In the genomic region with DNA sequence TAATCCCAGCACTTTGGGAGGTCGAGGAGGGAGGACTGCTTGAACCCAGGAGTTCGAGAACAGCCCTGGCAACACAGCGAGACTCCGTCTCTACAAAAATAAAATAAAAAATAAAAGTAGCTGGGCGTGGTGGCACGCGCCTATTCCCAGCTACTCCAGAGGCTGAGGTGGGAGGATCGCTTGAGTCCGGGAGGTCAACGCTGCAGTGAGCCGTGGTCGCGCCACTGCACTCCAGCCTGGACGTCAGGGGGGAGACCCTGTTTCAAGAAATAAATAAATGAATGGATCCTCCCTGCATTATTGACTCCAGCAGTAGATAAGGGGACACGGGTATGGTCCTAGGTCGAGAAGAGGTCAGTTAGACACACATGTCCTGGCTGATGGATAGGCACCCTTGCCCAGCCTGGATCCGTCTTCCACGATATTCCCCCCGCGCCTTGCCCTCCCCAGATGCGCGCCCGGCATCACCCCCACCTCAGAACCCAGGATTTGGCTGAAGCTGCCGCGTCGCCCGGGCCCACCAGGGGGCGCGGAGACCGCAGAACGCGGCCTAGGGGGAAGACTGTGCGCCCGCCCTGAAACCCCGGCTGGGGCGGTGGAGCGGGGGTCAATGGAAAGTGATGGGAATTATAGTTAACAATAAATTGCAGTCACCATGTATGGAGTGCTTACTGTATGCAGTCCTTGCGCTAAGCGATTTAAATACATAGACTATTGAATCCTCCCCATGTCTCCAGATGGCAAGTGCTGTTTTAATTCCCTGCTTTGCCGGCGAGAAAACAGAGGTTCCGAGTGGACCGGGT, we compare ENCODE assay signal across 1 cellular context.
TF ChIP-seq lines count a peak whose summit lies in the region.

No MANE protein-coding gene starts in this region.

TF ChIP-seq in K562, 482 proteins besides CTCF, POLR2A, EP300 and RAD21 (continues in another document):
- TF ChIP-seq SRF (CRISPR knock-in tag; IDR thresholded peaks at IDR 0.05) = peak in 1 of 2 experiments; percentile 52; a peak in 1 of 4 replicates
- TF ChIP-seq THRAP3 (IDR thresholded peaks at IDR 0.05; ENCODE audit: borderline replicate concordance) = no peak
- TF ChIP-seq CTBP1 (IDR thresholded peaks at IDR 0.05; ENCODE audit: borderline replicate concordance) = peak; percentile 59; the same call in 1 of the 2 replicates
- TF ChIP-seq MITF (IDR thresholded peaks at IDR 0.05) = no peak
- TF ChIP-seq SP1 (CRISPR knock-in tag; IDR thresholded peaks at IDR 0.05) = peak; percentile 45
- peak; percentile 65; the same call in 1 of the 2 replicates for TF ChIP-seq STAG1 (CRISPR knock-in tag; IDR thresholded peaks at IDR 0.05; ENCODE audit: borderline replicate concordance)
- TF ChIP-seq HDAC1 (IDR thresholded peaks at IDR 0.05) = 0 out of 4 replicates have a peak, but pooled peaks of 1 of the 2 experiments have one; percentile 24
- peak; percentile 86 for TF ChIP-seq CREM (IDR thresholded peaks at IDR 0.05; ENCODE audit: low read depth)
- no peak for TF ChIP-seq NCOA1 (IDR thresholded peaks at IDR 0.05; ENCODE audit: low read depth)
- TF ChIP-seq HDAC3 (IDR thresholded peaks at IDR 0.05; ENCODE audit: borderline replicate concordance, partially characterized antibody) = peak; percentile 37
- TF ChIP-seq DMBX1 (CRISPR knock-in tag; IDR thresholded peaks at IDR 0.05; ENCODE audit: borderline replicate concordance) = 0 out of 2 replicates have a peak, but pooled peaks have one; percentile 45
- no peak for TF ChIP-seq ZNF165 (CRISPR knock-in tag; IDR thresholded peaks at IDR 0.05; ENCODE audit: borderline replicate concordance)
- TF ChIP-seq, protein P1, sequence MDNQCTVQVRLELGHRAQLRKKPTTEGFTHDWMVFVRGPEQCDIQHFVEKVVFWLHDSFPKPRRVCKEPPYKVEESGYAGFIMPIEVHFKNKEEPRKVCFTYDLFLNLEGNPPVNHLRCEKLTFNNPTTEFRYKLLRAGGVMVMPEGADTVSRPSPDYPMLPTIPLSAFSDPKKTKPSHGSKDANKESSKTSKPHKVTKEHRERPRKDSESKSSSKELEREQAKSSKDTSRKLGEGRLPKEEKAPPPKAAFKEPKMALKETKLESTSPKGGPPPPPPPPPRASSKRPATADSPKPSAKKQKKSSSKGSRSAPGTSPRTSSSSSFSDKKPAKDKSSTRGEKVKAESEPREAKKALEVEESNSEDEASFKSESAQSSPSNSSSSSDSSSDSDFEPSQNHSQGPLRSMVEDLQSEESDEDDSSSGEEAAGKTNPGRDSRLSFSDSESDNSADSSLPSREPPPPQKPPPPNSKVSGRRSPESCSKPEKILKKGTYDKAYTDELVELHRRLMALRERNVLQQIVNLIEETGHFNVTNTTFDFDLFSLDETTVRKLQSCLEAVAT (IDR thresholded peaks at IDR 0.05) = peak in 1 of 2 experiments; percentile 76; a peak in 2 of 4 replicates
- TF ChIP-seq ZKSCAN8 (CRISPR knock-in tag; IDR thresholded peaks at IDR 0.05) = peak; percentile 97
- TF ChIP-seq ZNF740 (CRISPR knock-in tag; IDR thresholded peaks at IDR 0.05) = no peak
- peak in 1 of 2 experiments; percentile 67; a peak in 2 of 4 replicates for TF ChIP-seq ZNF740 (tag; IDR thresholded peaks at IDR 0.05)
- peak; percentile 47; the same call in 1 of the 2 replicates for TF ChIP-seq HMGXB4 (CRISPR knock-in tag; IDR thresholded peaks at IDR 0.05)
- TF ChIP-seq SNIP1 (IDR thresholded peaks at IDR 0.05; ENCODE audit: low read depth) = no peak
- TF ChIP-seq TBL1XR1 (IDR thresholded peaks at IDR 0.05; ENCODE audit: low read length in 2 of 2) = no peak
- 0 out of 3 replicates have a peak, but pooled peaks of 1 of the 2 experiments have one; percentile 43 for TF ChIP-seq CBX3 (IDR thresholded peaks at IDR 0.05; ENCODE audit: borderline replicate concordance in 1 of 2, low read length in 2 of 2)
- TF ChIP-seq GATAD2B (IDR thresholded peaks at IDR 0.05; ENCODE audit: borderline replicate concordance) = peak; percentile 72; the same call in 1 of the 2 replicates
- TF ChIP-seq PRDM10 (IDR thresholded peaks at IDR 0.05; ENCODE audit: partially characterized antibody) = peak; percentile 80
- peak; percentile 49; the same call in 1 of the 2 replicates for TF ChIP-seq PHF21A (IDR thresholded peaks at IDR 0.05; ENCODE audit: borderline replicate concordance, low read depth)
- TF ChIP-seq, protein P2, sequence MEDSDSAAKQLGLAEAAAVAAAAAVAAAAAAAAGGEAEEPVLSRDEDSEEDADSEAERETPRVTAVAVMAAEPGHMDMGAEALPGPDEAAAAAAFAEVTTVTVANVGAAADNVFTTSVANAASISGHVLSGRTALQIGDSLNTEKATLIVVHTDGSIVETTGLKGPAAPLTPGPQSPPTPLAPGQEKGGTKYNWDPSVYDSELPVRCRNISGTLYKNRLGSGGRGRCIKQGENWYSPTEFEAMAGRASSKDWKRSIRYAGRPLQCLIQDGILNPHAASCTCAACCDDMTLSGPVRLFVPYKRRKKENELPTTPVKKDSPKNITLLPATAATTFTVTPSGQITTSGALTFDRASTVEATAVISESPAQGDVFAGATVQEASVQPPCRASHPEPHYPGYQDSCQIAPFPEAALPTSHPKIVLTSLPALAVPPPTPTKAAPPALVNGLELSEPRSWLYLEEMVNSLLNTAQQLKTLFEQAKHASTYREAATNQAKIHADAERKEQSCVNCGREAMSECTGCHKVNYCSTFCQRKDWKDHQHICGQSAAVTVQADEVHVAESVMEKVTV (CRISPR knock-in tag; IDR thresholded peaks at IDR 0.05) = peak; percentile 88
- TF ChIP-seq HMGN3 (IDR thresholded peaks at IDR 0.05; ENCODE audit: borderline replicate concordance, extremely low read depth, insufficient read length, low read depth, low read length) = peak; percentile 59
- TF ChIP-seq ETV1 (tag; conservative IDR thresholded peaks at IDR 0.05; ENCODE audit: low read depth) = 0 out of 2 replicates have a peak, but pooled peaks have one; percentile 23
- no peak for TF ChIP-seq ARID2 (IDR thresholded peaks at IDR 0.05)
- TF ChIP-seq, protein P3, sequence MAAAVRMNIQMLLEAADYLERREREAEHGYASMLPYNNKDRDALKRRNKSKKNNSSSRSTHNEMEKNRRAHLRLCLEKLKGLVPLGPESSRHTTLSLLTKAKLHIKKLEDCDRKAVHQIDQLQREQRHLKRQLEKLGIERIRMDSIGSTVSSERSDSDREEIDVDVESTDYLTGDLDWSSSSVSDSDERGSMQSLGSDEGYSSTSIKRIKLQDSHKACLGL (CRISPR knock-in tag; IDR thresholded peaks at IDR 0.05; ENCODE audit: borderline replicate concordance, poor library complexity, severe bottlenecking) = no peak
- peak; percentile 33; the same call in 1 of the 2 replicates for TF ChIP-seq CREB1 (IDR thresholded peaks at IDR 0.05)
- TF ChIP-seq CREB1 (CRISPR knock-in tag; IDR thresholded peaks at IDR 0.05) = peak; percentile 82
- TF ChIP-seq SAP30 (IDR thresholded peaks at IDR 0.05; ENCODE audit: borderline replicate concordance, insufficient read depth, low read depth, low read length, poor library complexity, severe bottlenecking) = no peak
- peak; percentile 59 for TF ChIP-seq ZNF592 (IDR thresholded peaks at IDR 0.05)
- peak; percentile 80; the same call in 1 of the 2 replicates for TF ChIP-seq ESRRA (IDR thresholded peaks at IDR 0.05; ENCODE audit: borderline replicate concordance, low read depth)
- TF ChIP-seq NCOR1 (IDR thresholded peaks at IDR 0.05) = peak; percentile 40; the same call in 1 of the 2 replicates
- TF ChIP-seq ZNF780A (CRISPR knock-in tag; IDR thresholded peaks at IDR 0.05) = no peak
- peak; percentile 53; the same call in 1 of the 2 replicates for TF ChIP-seq EP400 (IDR thresholded peaks at IDR 0.05)
- TF ChIP-seq, protein P4, sequence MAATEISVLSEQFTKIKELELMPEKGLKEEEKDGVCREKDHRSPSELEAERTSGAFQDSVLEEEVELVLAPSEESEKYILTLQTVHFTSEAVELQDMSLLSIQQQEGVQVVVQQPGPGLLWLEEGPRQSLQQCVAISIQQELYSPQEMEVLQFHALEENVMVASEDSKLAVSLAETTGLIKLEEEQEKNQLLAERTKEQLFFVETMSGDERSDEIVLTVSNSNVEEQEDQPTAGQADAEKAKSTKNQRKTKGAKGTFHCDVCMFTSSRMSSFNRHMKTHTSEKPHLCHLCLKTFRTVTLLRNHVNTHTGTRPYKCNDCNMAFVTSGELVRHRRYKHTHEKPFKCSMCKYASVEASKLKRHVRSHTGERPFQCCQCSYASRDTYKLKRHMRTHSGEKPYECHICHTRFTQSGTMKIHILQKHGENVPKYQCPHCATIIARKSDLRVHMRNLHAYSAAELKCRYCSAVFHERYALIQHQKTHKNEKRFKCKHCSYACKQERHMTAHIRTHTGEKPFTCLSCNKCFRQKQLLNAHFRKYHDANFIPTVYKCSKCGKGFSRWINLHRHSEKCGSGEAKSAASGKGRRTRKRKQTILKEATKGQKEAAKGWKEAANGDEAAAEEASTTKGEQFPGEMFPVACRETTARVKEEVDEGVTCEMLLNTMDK (IDR thresholded peaks at IDR 0.05; ENCODE audit: borderline replicate concordance, insufficient read depth, low read depth, low read length, poor library complexity, severe bottlenecking) = peak; percentile 80
